Comparison of ENCODE assay signal across 1 cellular context in genomic region chr2:20447437-20448245, GRCh38.
TF ChIP-seq lines count a peak whose summit lies in the region.

No MANE protein-coding gene starts in this region.

TF ChIP-seq in HepG2, 621 proteins besides CTCF, POLR2A, EP300 and RAD21 (continued from another document and continues in another):
- no peak for TF ChIP-seq SNAPC5 (CRISPR knock-in tag; IDR thresholded peaks at IDR 0.05; ENCODE audit: borderline replicate concordance)
- no peak for TF ChIP-seq E2F5 (CRISPR knock-in tag; conservative IDR thresholded peaks at IDR 0.05)
- 0 out of 2 replicates have a peak, but pooled peaks have one; percentile 38 for TF ChIP-seq PLSCR1 (CRISPR knock-in tag; IDR thresholded peaks at IDR 0.05; ENCODE audit: borderline replicate concordance)
- peak; percentile 58 for TF ChIP-seq MEF2D (CRISPR knock-in tag; IDR thresholded peaks at IDR 0.05)
- peak; percentile 65; the same call in 1 of the 2 replicates for TF ChIP-seq ZNF230 (CRISPR knock-in tag; IDR thresholded peaks at IDR 0.05)
- peak; percentile 67 for TF ChIP-seq ZNF543 (CRISPR knock-in tag; IDR thresholded peaks at IDR 0.05)
- TF ChIP-seq ZNF136 (CRISPR knock-in tag; IDR thresholded peaks at IDR 0.05; ENCODE audit: low read depth): no peak
- TF ChIP-seq ARID2 (CRISPR knock-in tag; IDR thresholded peaks at IDR 0.05; ENCODE audit: borderline replicate concordance): no peak
- TF ChIP-seq MEIS1 (CRISPR knock-in tag; IDR thresholded peaks at IDR 0.05; ENCODE audit: borderline replicate concordance): peak; percentile 62
- TF ChIP-seq ZNF292 (CRISPR knock-in tag; IDR thresholded peaks at IDR 0.05; ENCODE audit: borderline replicate concordance, low read depth): peak; percentile 52; the same call in 1 of the 2 replicates
- peak; percentile 82 for TF ChIP-seq MYPOP (CRISPR knock-in tag; IDR thresholded peaks at IDR 0.05)
- no peak; the same call in 1 of the 2 replicates for TF ChIP-seq KLF15 (CRISPR knock-in tag; IDR thresholded peaks at IDR 0.05; ENCODE audit: borderline replicate concordance)
- 0 out of 2 replicates have a peak, but pooled peaks have one; percentile 26 for TF ChIP-seq ZNF550 (CRISPR knock-in tag; IDR thresholded peaks at IDR 0.05; ENCODE audit: borderline replicate concordance)
- no peak for TF ChIP-seq PRDM15 (CRISPR knock-in tag; IDR thresholded peaks at IDR 0.05)
- TF ChIP-seq ZNF672 (CRISPR knock-in tag; IDR thresholded peaks at IDR 0.05): no peak; the same call in 1 of the 2 replicates
- TF ChIP-seq BRD4 (CRISPR knock-in tag; IDR thresholded peaks at IDR 0.05): peak; percentile 80
- TF ChIP-seq XRCC5 (optimal IDR thresholded peaks at IDR 0.05; ENCODE audit: low read length): no peak
- TF ChIP-seq ZNF225 (CRISPR knock-in tag; IDR thresholded peaks at IDR 0.05): 0 out of 2 replicates have a peak, but pooled peaks have one; percentile 34
- TF ChIP-seq ZNF816 (CRISPR knock-in tag; IDR thresholded peaks at IDR 0.05; ENCODE audit: borderline replicate concordance): no peak
- TF ChIP-seq ZNF558 (CRISPR knock-in tag; IDR thresholded peaks at IDR 0.05; ENCODE audit: borderline replicate concordance): no peak
- TF ChIP-seq ZNF18 (CRISPR knock-in tag; IDR thresholded peaks at IDR 0.05; ENCODE audit: insufficient replicate concordance): peak; percentile 30
- peak; percentile 18; the same call in 1 of the 2 replicates for TF ChIP-seq SMAD9 (CRISPR knock-in tag; IDR thresholded peaks at IDR 0.05)
- TF ChIP-seq POLR2AphosphoS2 (IDR thresholded peaks at IDR 0.05; ENCODE audit: low read depth, low read length): peak; percentile 25; the same call in 1 of the 2 replicates
- TF ChIP-seq ZNF253 (CRISPR knock-in tag; IDR thresholded peaks at IDR 0.05; ENCODE audit: borderline replicate concordance): peak; percentile 84; the same call in 1 of the 2 replicates
- no peak; the same call in 1 of the 2 replicates for TF ChIP-seq TIGD3 (CRISPR knock-in tag; IDR thresholded peaks at IDR 0.05; ENCODE audit: borderline replicate concordance)
- peak; percentile 19; the same call in 1 of the 2 replicates for TF ChIP-seq ZNF605 (CRISPR knock-in tag; IDR thresholded peaks at IDR 0.05)
- no peak for TF ChIP-seq ZUFSP (CRISPR knock-in tag; IDR thresholded peaks at IDR 0.05; ENCODE audit: borderline replicate concordance)
- TF ChIP-seq TP53 (CRISPR knock-in tag; conservative IDR thresholded peaks at IDR 0.05): no peak
- no peak; the same call in 1 of the 2 replicates for TF ChIP-seq ZNF83 (CRISPR knock-in tag; IDR thresholded peaks at IDR 0.05; ENCODE audit: borderline replicate concordance)
- peak; percentile 91 for TF ChIP-seq UBTF (CRISPR knock-in tag; IDR thresholded peaks at IDR 0.05)
- peak; percentile 3; the same call in 1 of the 2 replicates for TF ChIP-seq STAG1 (CRISPR knock-in tag; IDR thresholded peaks at IDR 0.05)
- no peak; the same call in 1 of the 2 replicates for TF ChIP-seq SALL1 (CRISPR knock-in tag; IDR thresholded peaks at IDR 0.05)
- peak; percentile 89; the same call in 1 of the 2 replicates for TF ChIP-seq ZNF468 (CRISPR knock-in tag; IDR thresholded peaks at IDR 0.05)
- TF ChIP-seq GLI4 (CRISPR knock-in tag; IDR thresholded peaks at IDR 0.05; ENCODE audit: borderline replicate concordance): peak; percentile 50; the same call in 1 of the 2 replicates
- TF ChIP-seq LCORL (IDR thresholded peaks at IDR 0.05): no peak
- TF ChIP-seq LCORL (CRISPR knock-in tag; IDR thresholded peaks at IDR 0.05): no peak
- TF ChIP-seq YY1 (IDR thresholded peaks at IDR 0.05; ENCODE audit: insufficient read depth, insufficient replicate concordance, low read depth, low read length): peak; percentile 7
- TF ChIP-seq ZFP36L1 (CRISPR knock-in tag; IDR thresholded peaks at IDR 0.05): peak; percentile 27
- TF ChIP-seq RBAK (CRISPR knock-in tag; IDR thresholded peaks at IDR 0.05): peak; percentile 19; the same call in 1 of the 2 replicates
- no peak for TF ChIP-seq ZNF614 (CRISPR knock-in tag; IDR thresholded peaks at IDR 0.05; ENCODE audit: borderline replicate concordance)
- peak; percentile 59 for TF ChIP-seq CREB1 (IDR thresholded peaks at IDR 0.05)
- no peak for TF ChIP-seq CREB1 (CRISPR knock-in tag; IDR thresholded peaks at IDR 0.05)
- TF ChIP-seq HOXA7 (CRISPR knock-in tag; IDR thresholded peaks at IDR 0.05): no peak
- no peak for TF ChIP-seq ZNF777 (CRISPR knock-in tag; IDR thresholded peaks at IDR 0.05)
- TF ChIP-seq ZNF775 (CRISPR knock-in tag; IDR thresholded peaks at IDR 0.05; ENCODE audit: borderline replicate concordance): peak; percentile 60; the same call in 1 of the 2 replicates
- peak; percentile 61; the same call in 1 of the 2 replicates for TF ChIP-seq CAMTA2 (CRISPR knock-in tag; IDR thresholded peaks at IDR 0.05; ENCODE audit: borderline replicate concordance)
- 0 out of 2 replicates have a peak, but pooled peaks have one; percentile 29 for TF ChIP-seq ZBTB3 (CRISPR knock-in tag; IDR thresholded peaks at IDR 0.05; ENCODE audit: borderline replicate concordance, low read depth)
- peak; percentile 85; the same call in 1 of the 2 replicates for TF ChIP-seq ETV6 (CRISPR knock-in tag; conservative IDR thresholded peaks at IDR 0.05)
- TF ChIP-seq HDAC2 (CRISPR knock-in tag; IDR thresholded peaks at IDR 0.05): no peak; the same call in 1 of the 2 replicates
- TF ChIP-seq ZBTB7B (CRISPR knock-in tag; IDR thresholded peaks at IDR 0.05): 0 out of 2 replicates have a peak, but pooled peaks have one; percentile 32
- TF ChIP-seq RELA (CRISPR knock-in tag; IDR thresholded peaks at IDR 0.05): no peak
- 0 out of 2 replicates have a peak, but pooled peaks have one; percentile 15 for TF ChIP-seq HIC2 (CRISPR knock-in tag; IDR thresholded peaks at IDR 0.05; ENCODE audit: low read depth)
- no peak; the same call in none of the 2 replicates for TF ChIP-seq TMF1 (CRISPR knock-in tag; IDR thresholded peaks at IDR 0.05; ENCODE audit: low read depth)
